Comparison of ENCODE assay signal across 21 cellular contexts in genomic region chr14:86388216-86388615, GRCh38.
"Had no signal": no experiment of that assay in that cellular context is flagged by ENCODE, and none has a peak within 500 bp of the region (broad histone marks: within the 10 kb centered on the region; RNA-seq: fewer than 3 reads in every experiment).

No MANE protein-coding gene starts in this region.

- H3K36me3 ChIP-seq: colonic mucosa, esophagus squamous epithelium, gastrocnemius medialis, heart right ventricle, left lung, lower lobe of right lung had no signal

- DNase-seq: colonic mucosa; cortex of kidney; effector CD8-positive, alpha-beta T cell; effector memory CD8-positive, alpha-beta T cell; endodermal cell; erythroblast; esophagus squamous epithelium; foreskin fibroblast; foreskin melanocyte; gastrocnemius medialis; glutamatergic neuron; head of caudate nucleus; heart right ventricle; hippocampal formation; left cardiac atrium; left lung; left ventricle myocardium superior; lower lobe of right lung; mesenchymal stem cell; midbrain; naive thymus-derived CD4-positive, alpha-beta T cell had no signal

- H3K4me1 ChIP-seq: colonic mucosa, esophagus squamous epithelium, gastrocnemius medialis, heart right ventricle, left lung, lower lobe of right lung had no signal

- H3K4me3 ChIP-seq: colonic mucosa, esophagus squamous epithelium, gastrocnemius medialis, heart right ventricle, left lung, lower lobe of right lung had no signal

- H3K27me3 ChIP-seq: colonic mucosa, esophagus squamous epithelium, gastrocnemius medialis, heart right ventricle, left lung had no signal

- H3K9me3 ChIP-seq: colonic mucosa, gastrocnemius medialis, lower lobe of right lung had no signal
